Comparison of ENCODE assay signal across 10 cellular contexts in genomic region chr12:109258201-109258600, GRCh38. TPM values are rescaled to one million over a fixed set of nuclear protein-coding genes. Genes with fewer than 3 reads are reported as not detected.
"Had no signal": no experiment of that assay in that cellular context is flagged by ENCODE, and none has a peak within 500 bp of the region (broad histone marks: within the 10 kb centered on the region; RNA-seq: fewer than 3 reads in every experiment).

No MANE protein-coding gene starts in this region.

- ATAC-seq: HCT116, HepG2 had no signal

- DNase-seq: GM23248, GOT3, H7, HFFc6 had no signal

- H2AFZ ChIP-seq: GM23248 had no signal

- H3K36me3 ChIP-seq: HAP-1 had no signal

- H3K9me3 ChIP-seq: HAP-1 had no signal

- H3K27ac ChIP-seq: GM23248, HL-60 had no signal

- H3K4me3 ChIP-seq: GM23248, HAP-1 had no signal

RNA-seq across cellular contexts. Expression of gene FOXN4, which starts 50.9 kb away (rescaled TPM):
- total RNA-seq: GM23248, H4, HFFc6, HT1080 had no signal
